Comparison of ENCODE assay signal across 25 cellular contexts in the genomic region with DNA sequence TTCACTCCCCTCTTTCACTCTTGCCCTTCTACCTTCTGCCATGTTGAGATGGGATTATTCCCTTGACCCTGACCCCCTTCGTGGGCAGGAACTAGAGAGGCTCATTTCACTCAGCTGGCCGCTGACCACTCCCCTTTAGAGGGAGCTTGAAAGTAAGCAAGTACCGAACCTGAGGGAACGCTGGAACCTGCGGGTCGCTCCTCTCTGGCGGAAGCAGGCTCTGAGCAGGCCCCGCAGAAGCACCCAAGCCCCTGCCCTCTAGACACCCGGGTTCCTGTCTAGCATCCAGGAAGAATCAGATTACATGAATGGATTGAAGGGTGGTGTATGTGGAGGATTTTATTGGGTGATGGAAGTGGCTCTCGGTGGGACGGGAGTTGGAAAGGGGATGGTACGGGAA. TPM values are rescaled to one million over a fixed set of nuclear protein-coding genes. Genes with fewer than 3 reads are reported as not detected.
"Had no signal": no experiment of that assay in that cellular context is flagged by ENCODE, and none has a peak within 500 bp of the region (broad histone marks: within the 10 kb centered on the region; RNA-seq: fewer than 3 reads in every experiment).

No MANE protein-coding gene starts in this region.

- DNase-seq: activated CD4-positive, alpha-beta T cell treated with anti-CD3 and anti-CD28 coated beads for 48 hours; activated CD4-positive, alpha-beta T cell treated with anti-CD3 and anti-CD28 coated beads, Interleukin-2, amount 50 U/mL, for 4 hours; activated CD8-positive, alpha-beta memory T cell treated with anti-CD3 and anti-CD28 coated beads, Interleukin-2, amount 10 ng/mL, durations not matched to agents 7 days and 5 days; activated effector memory CD4-positive, alpha-beta T cell treated with anti-CD3 and anti-CD28 coated beads, Interleukin-2, amount 50 U/mL, for 16 hours; activated naive CD4-positive, alpha-beta T cell treated with Interleukin-2 at 50 U/mL for 16 hours; activated naive CD8-positive, alpha-beta T cell treated with anti-CD3 and anti-CD28 coated beads, Interleukin-2, amount 50 U/mL, for 24 hours; activated T-cell treated with anti-CD3 and anti-CD28 coated beads, Interleukin-2, amount 50 U/mL, for 24 hours; amniotic stem cell; body of pancreas; central memory CD4-positive, alpha-beta T cell; MM.1S; NCI-H1105 treated with DMSO at 0.1 percent for 48 hours; NCI-H1436 treated with DMSO at 0.1 percent for 48 hours; NCI-H187; NCI-H2081; NCI-H446; NCI-H524; T-helper 1 cell; WERI-Rb-1 had no signal

- H3K4me1 ChIP-seq: ascending aorta, body of pancreas had no signal

- H3K9me3 Mint-ChIP-seq: activated naive CD4-positive, alpha-beta T cell treated with anti-CD3 and anti-CD28 coated beads, Interleukin-2, amount 50 U/mL, for 72 hours; activated naive CD8-positive, alpha-beta T cell treated with anti-CD3 and anti-CD28 coated beads, Interleukin-2, amount 50 U/mL, for 24 hours; activated T-cell treated with anti-CD3 and anti-CD28 coated beads, Interleukin-2, amount 50 U/mL, for 24 hours had no signal

- H3K36me3 ChIP-seq: ascending aorta, WERI-Rb-1 had no signal

- ATAC-seq: activated CD4-positive, CD25-positive, alpha-beta regulatory T cell treated with anti-CD3 and anti-CD28 coated beads, Interleukin-2, amount 50 U/mL, for 24 hours; activated CD8-positive, alpha-beta memory T cell treated with anti-CD3 and anti-CD28 coated beads, Interleukin-2, amount 10 ng/mL, durations not matched to agents 7 days and 5 days; activated naive CD4-positive, alpha-beta T cell treated with anti-CD3 and anti-CD28 coated beads, Interleukin-2, amount 50 U/mL, for 72 hours; activated naive CD8-positive, alpha-beta T cell treated with anti-CD3 and anti-CD28 coated beads, Interleukin-2, amount 50 U/mL, for 24 hours; body of pancreas; Right ventricle myocardium inferior had no signal

- H3K27me3 ChIP-seq: ascending aorta, body of pancreas had no signal

- H3K27ac ChIP-seq: ascending aorta, body of pancreas, SK-N-MC, WERI-Rb-1 had no signal

- H3K36me3 Mint-ChIP-seq: activated CD8-positive, alpha-beta memory T cell treated with anti-CD3 and anti-CD28 coated beads, Interleukin-2, amount 10 ng/mL, durations not matched to agents 7 days and 5 days; activated naive CD4-positive, alpha-beta T cell treated with anti-CD3 and anti-CD28 coated beads, Interleukin-2, amount 50 U/mL, for 72 hours had no signal

- H3K9me3 ChIP-seq: ascending aorta, body of pancreas had no signal

- H3K4me1 Mint-ChIP-seq: activated CD8-positive, alpha-beta memory T cell treated with anti-CD3 and anti-CD28 coated beads, Interleukin-2, amount 10 ng/mL, durations not matched to agents 7 days and 5 days; activated naive CD8-positive, alpha-beta T cell treated with anti-CD3 and anti-CD28 coated beads, Interleukin-2, amount 50 U/mL, for 24 hours had no signal

- H3K27me3 Mint-ChIP-seq: activated CD8-positive, alpha-beta memory T cell treated with anti-CD3 and anti-CD28 coated beads, Interleukin-2, amount 10 ng/mL, durations not matched to agents 7 days and 5 days; activated naive CD8-positive, alpha-beta T cell treated with anti-CD3 and anti-CD28 coated beads, Interleukin-2, amount 50 U/mL, for 24 hours; activated T-cell treated with anti-CD3 and anti-CD28 coated beads, Interleukin-2, amount 50 U/mL, for 24 hours had no signal

- H3K4me3 ChIP-seq: ascending aorta, body of pancreas, SK-N-MC had no signal

- H3K27ac Mint-ChIP-seq: activated CD8-positive, alpha-beta memory T cell treated with anti-CD3 and anti-CD28 coated beads, Interleukin-2, amount 10 ng/mL, durations not matched to agents 7 days and 5 days; activated naive CD4-positive, alpha-beta T cell treated with anti-CD3 and anti-CD28 coated beads, Interleukin-2, amount 50 U/mL, for 72 hours; activated naive CD8-positive, alpha-beta T cell treated with anti-CD3 and anti-CD28 coated beads, Interleukin-2, amount 50 U/mL, for 24 hours; activated T-cell treated with anti-CD3 and anti-CD28 coated beads, Interleukin-2, amount 50 U/mL, for 24 hours had no signal

- H3K4me3 Mint-ChIP-seq: activated CD8-positive, alpha-beta memory T cell treated with anti-CD3 and anti-CD28 coated beads, Interleukin-2, amount 10 ng/mL, durations not matched to agents 7 days and 5 days; activated naive CD8-positive, alpha-beta T cell treated with anti-CD3 and anti-CD28 coated beads, Interleukin-2, amount 50 U/mL, for 24 hours; activated T-cell treated with anti-CD3 and anti-CD28 coated beads, Interleukin-2, amount 50 U/mL, for 24 hours had no signal

RNA-seq across cellular contexts. Expression of a gene that starts 11.9 kb away (rescaled TPM):
- total RNA-seq: activated CD8-positive, alpha-beta memory T cell treated with anti-CD3 and anti-CD28 coated beads, Interleukin-2, amount 10 ng/mL, durations not matched to agents 7 days and 5 days; activated naive CD4-positive, alpha-beta T cell treated with anti-CD3 and anti-CD28 coated beads, Interleukin-2, amount 50 U/mL, for 72 hours; T-helper 2 cell treated with Interferon-gamma antibody and Interleukin-4, amounts not matched to agents 100 ng/mL and 5 ng/mL, for 36 hours had no signal
